Comparison of ENCODE assay signal across 1 cellular context in genomic region chr11:47437746-47438418, GRCh38.
TF ChIP-seq lines count a peak whose summit lies in the region.

No MANE protein-coding gene starts in this region.

TF ChIP-seq in HepG2, 621 proteins besides CTCF, POLR2A, EP300 and RAD21 (continued from another document and continues in another):
- TF ChIP-seq ZBTB40 (IDR thresholded peaks at IDR 0.05): no peak
- TF ChIP-seq ZBTB40 (CRISPR knock-in tag; IDR thresholded peaks at IDR 0.05): no peak
- TF ChIP-seq ZNF652 (CRISPR knock-in tag; IDR thresholded peaks at IDR 0.05; ENCODE audit: borderline replicate concordance, low read depth): no peak
- no peak for TF ChIP-seq ZNF639 (CRISPR knock-in tag; conservative IDR thresholded peaks at IDR 0.05)
- TF ChIP-seq PHF20 (CRISPR knock-in tag; IDR thresholded peaks at IDR 0.05): peak; percentile 50; the same call in 1 of the 2 replicates
- TF ChIP-seq HDAC6 (IDR thresholded peaks at IDR 0.05; ENCODE audit: low read depth, low read length): no peak
- 0 out of 2 replicates have a peak, but pooled peaks have one; percentile 54 for TF ChIP-seq EEA1 (CRISPR knock-in tag; IDR thresholded peaks at IDR 0.05; ENCODE audit: borderline replicate concordance)
- no peak for TF ChIP-seq SRF (IDR thresholded peaks at IDR 0.05; ENCODE audit: low read depth, low read length)
- no peak for TF ChIP-seq MTF2 (CRISPR knock-in tag; IDR thresholded peaks at IDR 0.05; ENCODE audit: borderline replicate concordance)
- no peak for TF ChIP-seq CBX1 (IDR thresholded peaks at IDR 0.05; ENCODE audit: low read depth)
- TF ChIP-seq SKI (IDR thresholded peaks at IDR 0.05; ENCODE audit: partially characterized antibody): no peak
- TF ChIP-seq ZNF746 (CRISPR knock-in tag; IDR thresholded peaks at IDR 0.05): peak; percentile 61; the same call in 1 of the 2 replicates
- no peak for TF ChIP-seq KDM2A (CRISPR knock-in tag; IDR thresholded peaks at IDR 0.05; ENCODE audit: borderline replicate concordance, low read depth)
- no peak for TF ChIP-seq ZNF800 (CRISPR knock-in tag; IDR thresholded peaks at IDR 0.05)
- TF ChIP-seq ZC3H4 (CRISPR knock-in tag; IDR thresholded peaks at IDR 0.05; ENCODE audit: borderline replicate concordance): no peak
- no peak for TF ChIP-seq ZNF430 (CRISPR knock-in tag; IDR thresholded peaks at IDR 0.05)
- TF ChIP-seq ZNF20 (CRISPR knock-in tag; IDR thresholded peaks at IDR 0.05): no peak
- TF ChIP-seq TARDBP (CRISPR knock-in tag; IDR thresholded peaks at IDR 0.05): peak; percentile 46; the same call in 1 of the 2 replicates
- no peak for TF ChIP-seq SMARCE1 (IDR thresholded peaks at IDR 0.05; ENCODE audit: borderline replicate concordance)
- no peak; the same call in 1 of the 2 replicates for TF ChIP-seq ZNF446 (CRISPR knock-in tag; IDR thresholded peaks at IDR 0.05)
- TF ChIP-seq ZNF205 (CRISPR knock-in tag; IDR thresholded peaks at IDR 0.05): no peak
- no peak for TF ChIP-seq RORA (CRISPR knock-in tag; IDR thresholded peaks at IDR 0.05)
- TF ChIP-seq ZNF644 (CRISPR knock-in tag; IDR thresholded peaks at IDR 0.05; ENCODE audit: low read depth): no peak
- TF ChIP-seq ZBTB49 (CRISPR knock-in tag; IDR thresholded peaks at IDR 0.05; ENCODE audit: borderline replicate concordance): no peak
- TF ChIP-seq NBN (conservative IDR thresholded peaks at IDR 0.05): no peak
- no peak for TF ChIP-seq ZNF510 (CRISPR knock-in tag; IDR thresholded peaks at IDR 0.05; ENCODE audit: low read depth)
- no peak for TF ChIP-seq ARHGAP35 (CRISPR knock-in tag; IDR thresholded peaks at IDR 0.05; ENCODE audit: borderline replicate concordance)
- TF ChIP-seq FOXO1 (CRISPR knock-in tag; IDR thresholded peaks at IDR 0.05): 0 out of 2 replicates have a peak, but pooled peaks have one; percentile 3
- TF ChIP-seq ZNF292 (CRISPR knock-in tag; IDR thresholded peaks at IDR 0.05; ENCODE audit: borderline replicate concordance, low read depth): peak; percentile 83
- no peak for TF ChIP-seq RXRA (CRISPR knock-in tag; IDR thresholded peaks at IDR 0.05)
- no peak for TF ChIP-seq ZNF773 (CRISPR knock-in tag; IDR thresholded peaks at IDR 0.05; ENCODE audit: borderline replicate concordance)
- TF ChIP-seq MTA1 (CRISPR knock-in tag; IDR thresholded peaks at IDR 0.05; ENCODE audit: borderline replicate concordance): peak; percentile 41; the same call in 1 of the 2 replicates
- TF ChIP-seq ZNF256 (CRISPR knock-in tag; conservative IDR thresholded peaks at IDR 0.05): no peak
- no peak for TF ChIP-seq SNAPC4 (CRISPR knock-in tag; IDR thresholded peaks at IDR 0.05)
- no peak for TF ChIP-seq KDM4B (CRISPR knock-in tag; IDR thresholded peaks at IDR 0.05)
- no peak for TF ChIP-seq NFE2L2 (IDR thresholded peaks at IDR 0.05; ENCODE audit: low read length)
- TF ChIP-seq GMEB1 (CRISPR knock-in tag; IDR thresholded peaks at IDR 0.05; ENCODE audit: borderline replicate concordance): no peak
- TF ChIP-seq LCORL (IDR thresholded peaks at IDR 0.05): 0 out of 2 replicates have a peak, but pooled peaks have one; percentile 59
- peak; percentile 83 for TF ChIP-seq LCORL (CRISPR knock-in tag; IDR thresholded peaks at IDR 0.05)
- TF ChIP-seq HMG20A (CRISPR knock-in tag; IDR thresholded peaks at IDR 0.05; ENCODE audit: borderline replicate concordance): peak; percentile 23; the same call in 1 of the 2 replicates
- TF ChIP-seq ZNF44 (CRISPR knock-in tag; IDR thresholded peaks at IDR 0.05): no peak
- no peak for TF ChIP-seq ZNF567 (CRISPR knock-in tag; IDR thresholded peaks at IDR 0.05; ENCODE audit: borderline replicate concordance)
